16 cellular contexts compared by ENCODE assay signal in genomic region chrX:132986556-132986955, GRCh38. TPM values are rescaled to one million over a fixed set of nuclear protein-coding genes. Genes with fewer than 3 reads are reported as not detected.
DNase-seq lines count a peak whose midpoint lies in the region; ATAC-seq and TF ChIP-seq lines count a peak whose summit lies in the region.
"Had no signal": no experiment of that assay in that cellular context is flagged by ENCODE, and none has a peak within 500 bp of the region (broad histone marks: within the 10 kb centered on the region; RNA-seq: fewer than 3 reads in every experiment).

No MANE protein-coding gene starts in this region.

- no peaks in the 10 kb centered on the region for H3K4me1 ChIP-seq in HEK293 (ENCODE audit: control insufficient read depth, insufficient read depth, low read length)
- H3K4me1 ChIP-seq in mesenchymal stem cell (ENCODE audit: control insufficient read depth, insufficient read depth, low read depth, low read length): no peaks in the 10 kb centered on the region
- H3K4me1 ChIP-seq: BE2C had no signal

- no peak overlapping the region for H2AFZ ChIP-seq in mesenchymal stem cell (ENCODE audit: low read depth, low read length)
- H2AFZ ChIP-seq: GM23248 had no signal

- H3K18ac ChIP-seq in mesenchymal stem cell (ENCODE audit: low read depth in 1 of 2, low read length in 2 of 2): no peak overlapping the region

- no peak overlapping the region for H2BK120ac ChIP-seq in mesenchymal stem cell (ENCODE audit: low read depth, low read length)

- no peaks in the 10 kb centered on the region; the same call in 1 of the 2 replicates for H3K9me3 ChIP-seq in HEK293 (ENCODE audit: control insufficient read depth, insufficient read depth, low read depth, low read length)
- no peaks in the 10 kb centered on the region for H3K9me3 ChIP-seq in mesenchymal stem cell (ENCODE audit: control insufficient read depth, low read length)
- H3K9me3 ChIP-seq: BE2C, HAP-1 had no signal

- H3K27ac ChIP-seq in HEK293 (ENCODE audit: extremely low read depth, low read depth, low read length) (no peak overlapping the region), mesenchymal stem cell (ENCODE audit: low read length, poor library complexity, severe bottlenecking) (no peak overlapping the region)
- H3K27ac ChIP-seq: GM23248 had no signal

- no peak overlapping the region for H3K23ac ChIP-seq in mesenchymal stem cell (ENCODE audit: low read length in 2 of 2)

- H3K4ac ChIP-seq in mesenchymal stem cell (ENCODE audit: low read depth in 1 of 2, low read length in 2 of 2): no peak overlapping the region

- H3K79me1 ChIP-seq in mesenchymal stem cell (replicated peaks; ENCODE audit: low read length, poor library complexity, severe bottlenecking): no peaks in the 10 kb centered on the region

- peak; percentile 5 for DNase-seq in epithelial cell of esophagus (ENCODE audit: low read depth)
- no peak for DNase-seq in mesenchymal stem cell
- no peak for DNase-seq in NCI-H1694 (lab: John Stamatoyannopoulos, UW)
- no peak for DNase-seq in erythroblast (lab: John Stamatoyannopoulos, UW)
- DNase-seq: ACHN; BE2C; C1 segment of cervical spinal cord; CD4-positive, CD25-positive, alpha-beta regulatory T cell; CD8-positive, alpha-beta memory T cell; COR-L47; GM23248 had no signal

- H3K27me3 ChIP-seq in mesenchymal stem cell (ENCODE audit: control insufficient read depth in 1 of 2, insufficient read depth in 1 of 2, low read length in 2 of 2): peaks cover 0 to 28% of the 10 kb centered on the region in 2 experiments
- H3K27me3 ChIP-seq: BE2C had no signal

- no peak for TF ChIP-seq POLR2A in erythroblast (IDR thresholded peaks at IDR 0.05; ENCODE audit: low read length)

- H2AK5ac ChIP-seq in mesenchymal stem cell (ENCODE audit: low read length, severe bottlenecking): no peak overlapping the region

- H3K4me3 ChIP-seq in HEK293 (ENCODE audit: low read depth, low read length): no peak overlapping the region
- no peak overlapping the region for H3K4me3 ChIP-seq in epithelial cell of esophagus (ENCODE audit: low read length)
- no peak overlapping the region for H3K4me3 ChIP-seq in mesenchymal stem cell (ENCODE audit: insufficient read depth in 1 of 2, low read depth in 1 of 2, low read length in 2 of 2)
- H3K4me3 ChIP-seq: GM23248, HAP-1 had no signal

- CTCF ChIA-PET in HEK293 (lab: Yijun Ruan, JAX): interaction anchor here (1.6 kb wide), 1 partner anchor 11 kb away, joined by 3 read pairs; no protein-coding TSS in a partner anchor

- no peak overlapping the region for H3K4me2 ChIP-seq in mesenchymal stem cell (ENCODE audit: low read length, poor library complexity, severe bottlenecking)

- TF ChIP-seq CTCF in HEK293 (tag by site-specific recombination; IDR thresholded peaks at IDR 0.05) (no peak), epithelial cell of esophagus (IDR thresholded peaks at IDR 0.05; ENCODE audit: insufficient read depth, low read depth, low read length, missing control alignments) (no peak)

- H3K36me3 ChIP-seq in HEK293 (ENCODE audit: control insufficient read depth in 2 of 2, insufficient read depth in 1 of 2, low read length in 2 of 2) (no peaks in the 10 kb centered on the region), mesenchymal stem cell (ENCODE audit: control insufficient read depth in 1 of 2, insufficient read depth in 2 of 2, low read depth in 1 of 2, low read length in 2 of 2) (no peaks in the 10 kb centered on the region)
- H3K36me3 ChIP-seq: BE2C, HAP-1 had no signal

- no peak overlapping the region for H4K8ac ChIP-seq in mesenchymal stem cell (ENCODE audit: low read length)

- peak overlapping the region; percentile 35 for H3K9ac ChIP-seq in mesenchymal stem cell (ENCODE audit: low read length)
- H3K9ac ChIP-seq: GM23248 had no signal

- H4K91ac ChIP-seq in mesenchymal stem cell (ENCODE audit: low read length): no peak overlapping the region

- H3K14ac ChIP-seq in mesenchymal stem cell (ENCODE audit: low read length in 2 of 2): no peak overlapping the region

- H2BK12ac ChIP-seq in mesenchymal stem cell (ENCODE audit: low read length in 2 of 2): no peak overlapping the region

- H2BK15ac ChIP-seq in mesenchymal stem cell (ENCODE audit: low read depth, poor library complexity, severe bottlenecking): no peak overlapping the region

- no peak overlapping the region for H2BK5ac ChIP-seq in mesenchymal stem cell (ENCODE audit: low read depth, low read length, poor library complexity, severe bottlenecking)

- no peak for ATAC-seq in HG03469 (IDR thresholded peaks at IDR 0.05; ENCODE audit: unreplicated experiment)
- ATAC-seq: HepG2 had no signal

- POLR2A ChIA-PET in HEK293 (lab: Yijun Ruan, JAX): no interaction called here

TF ChIP-seq in HEK293, 187 proteins besides CTCF, POLR2A, EP300 and RAD21:
- TF ChIP-seq ZNF19 (tag by site-specific recombination; IDR thresholded peaks at IDR 0.05; ENCODE audit: low read depth) (no peak), ZNF610 (tag by site-specific recombination; IDR thresholded peaks at IDR 0.05; ENCODE audit: borderline replicate concordance) (no peak), ZNF654 (tag by site-specific recombination; IDR thresholded peaks at IDR 0.05; ENCODE audit: low read depth) (no peak), ZNF529 (tag by site-specific recombination; IDR thresholded peaks at IDR 0.05; ENCODE audit: insufficient replicate concordance) (peak; percentile 49), GLIS1 (tag by site-specific recombination; IDR thresholded peaks at IDR 0.05) (no peak), ZNF202 (tag by site-specific recombination; IDR thresholded peaks at IDR 0.05; ENCODE audit: borderline replicate concordance) (no peak), SP7 (tag by site-specific recombination; IDR thresholded peaks at IDR 0.05) (no peak)

RNA-seq across cellular contexts. Expression of gene HS6ST2, which starts 28.1 kb away (rescaled TPM):
- 2.3 TPM for polyA plus RNA-seq in mesenchymal stem cell (2013, experiment 1 of 2)
- 2.3 TPM for polyA plus RNA-seq in mesenchymal stem cell (2013, experiment 2 of 2)
- polyA plus RNA-seq: CD4-positive, CD25-positive, alpha-beta regulatory T cell; CD8-positive, alpha-beta memory T cell; GM23248; IgD-negative memory B cell had no signal
